1 cellular context compared by ENCODE assay signal in the genomic region with DNA sequence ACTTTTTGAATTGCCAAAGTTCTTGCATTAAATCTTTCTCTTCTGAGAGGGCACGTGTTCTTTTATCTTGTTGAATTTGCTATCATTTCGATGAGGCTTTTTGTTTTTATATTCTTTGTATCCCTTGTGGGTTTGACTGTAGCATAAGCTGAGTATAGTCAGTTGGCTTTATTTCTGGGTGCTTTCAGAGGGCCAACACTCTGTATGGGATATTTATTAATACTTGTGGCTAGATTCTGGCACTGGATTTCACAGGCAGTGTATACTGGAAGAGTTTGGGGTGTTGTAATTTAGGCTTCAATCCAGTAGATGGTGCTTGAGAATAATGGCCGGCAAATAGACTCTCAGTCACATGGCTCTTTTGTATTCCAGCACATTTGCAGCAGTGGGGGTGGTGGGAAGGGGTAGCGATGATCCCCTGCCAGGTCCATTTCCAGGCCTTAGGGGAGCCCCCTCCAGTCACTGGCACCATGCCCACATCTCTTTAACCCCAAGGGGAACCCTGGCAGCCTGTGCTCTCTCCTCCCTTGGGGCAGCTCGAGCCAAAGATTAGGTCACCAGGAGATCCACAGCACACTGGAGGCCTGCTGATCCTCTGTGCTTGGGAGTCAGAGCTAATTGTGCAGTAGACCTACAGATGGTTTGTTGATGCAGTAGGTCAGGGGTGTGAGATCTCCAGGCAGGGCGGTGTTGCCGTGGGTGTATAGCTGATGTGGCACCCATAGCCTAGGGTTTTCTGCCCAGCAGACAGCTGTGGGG.
TF ChIP-seq lines count a peak whose summit lies in the region.

No MANE protein-coding gene starts in this region.

TF ChIP-seq in HCT116, 20 proteins besides CTCF, POLR2A, EP300 and RAD21 (continued from another document):
- TF ChIP-seq, protein P1, sequence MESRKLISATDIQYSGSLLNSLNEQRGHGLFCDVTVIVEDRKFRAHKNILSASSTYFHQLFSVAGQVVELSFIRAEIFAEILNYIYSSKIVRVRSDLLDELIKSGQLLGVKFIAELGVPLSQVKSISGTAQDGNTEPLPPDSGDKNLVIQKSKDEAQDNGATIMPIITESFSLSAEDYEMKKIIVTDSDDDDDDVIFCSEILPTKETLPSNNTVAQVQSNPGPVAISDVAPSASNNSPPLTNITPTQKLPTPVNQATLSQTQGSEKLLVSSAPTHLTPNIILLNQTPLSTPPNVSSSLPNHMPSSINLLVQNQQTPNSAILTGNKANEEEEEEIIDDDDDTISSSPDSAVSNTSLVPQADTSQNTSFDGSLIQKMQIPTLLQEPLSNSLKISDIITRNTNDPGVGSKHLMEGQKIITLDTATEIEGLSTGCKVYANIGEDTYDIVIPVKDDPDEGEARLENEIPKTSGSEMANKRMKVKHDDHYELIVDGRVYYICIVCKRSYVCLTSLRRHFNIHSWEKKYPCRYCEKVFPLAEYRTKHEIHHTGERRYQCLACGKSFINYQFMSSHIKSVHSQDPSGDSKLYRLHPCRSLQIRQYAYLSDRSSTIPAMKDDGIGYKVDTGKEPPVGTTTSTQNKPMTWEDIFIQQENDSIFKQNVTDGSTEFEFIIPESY (IDR thresholded peaks at IDR 0.05; ENCODE audit: extremely low read depth, insufficient replicate concordance, low read length) = no peak
TF ChIP-seq in HCT116: peak in this region for 2.
